1 cellular context compared by ENCODE assay signal in genomic region chr6:150370112-150370511, GRCh38.
TF ChIP-seq lines count a peak whose summit lies in the region.

No MANE protein-coding gene starts in this region.

TF ChIP-seq in HepG2, 621 proteins besides CTCF, POLR2A, EP300 and RAD21:
- no peak for TF ChIP-seq TSC22D2 (CRISPR knock-in tag; IDR thresholded peaks at IDR 0.05; ENCODE audit: borderline replicate concordance)
- TF ChIP-seq MAX (IDR thresholded peaks at IDR 0.05) = no peak
- TF ChIP-seq, protein P1, sequence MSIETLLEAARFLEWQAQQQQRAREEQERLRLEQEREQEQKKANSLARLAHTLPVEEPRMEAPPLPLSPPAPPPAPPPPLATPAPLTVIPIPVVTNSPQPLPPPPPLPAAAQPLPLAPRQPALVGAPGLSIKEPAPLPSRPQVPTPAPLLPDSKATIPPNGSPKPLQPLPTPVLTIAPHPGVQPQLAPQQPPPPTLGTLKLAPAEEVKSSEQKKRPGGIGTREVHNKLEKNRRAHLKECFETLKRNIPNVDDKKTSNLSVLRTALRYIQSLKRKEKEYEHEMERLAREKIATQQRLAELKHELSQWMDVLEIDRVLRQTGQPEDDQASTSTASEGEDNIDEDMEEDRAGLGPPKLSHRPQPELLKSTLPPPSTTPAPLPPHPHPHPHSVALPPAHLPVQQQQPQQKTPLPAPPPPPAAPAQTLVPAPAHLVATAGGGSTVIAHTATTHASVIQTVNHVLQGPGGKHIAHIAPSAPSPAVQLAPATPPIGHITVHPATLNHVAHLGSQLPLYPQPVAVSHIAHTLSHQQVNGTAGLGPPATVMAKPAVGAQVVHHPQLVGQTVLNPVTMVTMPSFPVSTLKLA (IDR thresholded peaks at IDR 0.05) = peak; percentile 72
- no peak for TF ChIP-seq ZNF891 (CRISPR knock-in tag; IDR thresholded peaks at IDR 0.05)
- no peak for TF ChIP-seq MYNN (CRISPR knock-in tag; IDR thresholded peaks at IDR 0.05; ENCODE audit: low read depth)
- no peak for TF ChIP-seq TCF7L2 (IDR thresholded peaks at IDR 0.05; ENCODE audit: low read depth, low read length)
- TF ChIP-seq ZNF609 (CRISPR knock-in tag; IDR thresholded peaks at IDR 0.05; ENCODE audit: borderline replicate concordance) = no peak
- TF ChIP-seq, protein P2, sequence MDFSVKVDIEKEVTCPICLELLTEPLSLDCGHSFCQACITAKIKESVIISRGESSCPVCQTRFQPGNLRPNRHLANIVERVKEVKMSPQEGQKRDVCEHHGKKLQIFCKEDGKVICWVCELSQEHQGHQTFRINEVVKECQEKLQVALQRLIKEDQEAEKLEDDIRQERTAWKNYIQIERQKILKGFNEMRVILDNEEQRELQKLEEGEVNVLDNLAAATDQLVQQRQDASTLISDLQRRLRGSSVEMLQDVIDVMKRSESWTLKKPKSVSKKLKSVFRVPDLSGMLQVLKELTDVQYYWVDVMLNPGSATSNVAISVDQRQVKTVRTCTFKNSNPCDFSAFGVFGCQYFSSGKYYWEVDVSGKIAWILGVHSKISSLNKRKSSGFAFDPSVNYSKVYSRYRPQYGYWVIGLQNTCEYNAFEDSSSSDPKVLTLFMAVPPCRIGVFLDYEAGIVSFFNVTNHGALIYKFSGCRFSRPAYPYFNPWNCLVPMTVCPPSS (IDR thresholded peaks at IDR 0.05) = 0 out of 2 replicates have a peak, but pooled peaks have one; percentile 26
- TF ChIP-seq ZNF225 (CRISPR knock-in tag; IDR thresholded peaks at IDR 0.05) = no peak
- TF ChIP-seq, protein P3, sequence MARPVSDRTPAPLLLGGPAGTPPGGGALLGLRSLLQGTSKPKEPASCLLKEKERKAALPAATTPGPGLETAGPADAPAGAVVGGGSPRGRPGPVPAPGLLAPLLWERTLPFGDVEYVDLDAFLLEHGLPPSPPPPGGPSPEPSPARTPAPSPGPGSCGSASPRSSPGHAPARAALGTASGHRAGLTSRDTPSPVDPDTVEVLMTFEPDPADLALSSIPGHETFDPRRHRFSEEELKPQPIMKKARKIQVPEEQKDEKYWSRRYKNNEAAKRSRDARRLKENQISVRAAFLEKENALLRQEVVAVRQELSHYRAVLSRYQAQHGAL (CRISPR knock-in tag; IDR thresholded peaks at IDR 0.05; ENCODE audit: not compliant biosample characterization) = no peak
- TF ChIP-seq, protein P4, sequence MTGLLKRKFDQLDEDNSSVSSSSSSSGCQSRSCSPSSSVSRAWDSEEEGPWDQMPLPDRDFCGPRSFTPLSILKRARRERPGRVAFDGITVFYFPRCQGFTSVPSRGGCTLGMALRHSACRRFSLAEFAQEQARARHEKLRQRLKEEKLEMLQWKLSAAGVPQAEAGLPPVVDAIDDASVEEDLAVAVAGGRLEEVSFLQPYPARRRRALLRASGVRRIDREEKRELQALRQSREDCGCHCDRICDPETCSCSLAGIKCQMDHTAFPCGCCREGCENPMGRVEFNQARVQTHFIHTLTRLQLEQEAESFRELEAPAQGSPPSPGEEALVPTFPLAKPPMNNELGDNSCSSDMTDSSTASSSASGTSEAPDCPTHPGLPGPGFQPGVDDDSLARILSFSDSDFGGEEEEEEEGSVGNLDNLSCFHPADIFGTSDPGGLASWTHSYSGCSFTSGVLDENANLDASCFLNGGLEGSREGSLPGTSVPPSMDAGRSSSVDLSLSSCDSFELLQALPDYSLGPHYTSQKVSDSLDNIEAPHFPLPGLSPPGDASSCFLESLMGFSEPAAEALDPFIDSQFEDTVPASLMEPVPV (CRISPR knock-in tag; IDR thresholded peaks at IDR 0.05) = no peak
